In genomic region chr11:102419181-102419580, GRCh38 we compare ENCODE assay signal across 15 cellular contexts.
"Had no signal": no experiment of that assay in that cellular context is flagged by ENCODE, and none has a peak within 500 bp of the region (broad histone marks: within the 10 kb centered on the region; RNA-seq: fewer than 3 reads in every experiment).

No MANE protein-coding gene starts in this region.

- H3K4me3 Mint-ChIP-seq: activated B cell treated with CpG ODN at 0.5 μM for 24 hours; activated naive CD8-positive, alpha-beta T cell treated with anti-CD3 and anti-CD28 coated beads, Interleukin-2, amount 10 ng/mL, durations not matched to agents 7 days and 5 days; T-helper 1 cell treated with Interleukin-12 subunit alpha and Interleukin-12 subunit beta and Interleukin-4 antibody, amounts not matched to agents 30 μg/mL and 1 μg/mL, for 36 hours had no signal

- H3K27ac Mint-ChIP-seq: activated B cell treated with CpG ODN at 0.5 μM for 24 hours; activated naive CD8-positive, alpha-beta T cell treated with anti-CD3 and anti-CD28 coated beads, Interleukin-2, amount 10 ng/mL, durations not matched to agents 7 days and 5 days; activated T-helper 2 cell treated with anti-CD3 and anti-CD28 coated beads, Interferon-gamma antibody, Interleukin-2, Interleukin-4, amounts not matched to agents 10 μg/mL and 5 μg/mL and 100 μg/mL, durations not matched to agents 14 hours and 24 hours and 36 hours; T-helper 1 cell treated with Interleukin-12 subunit alpha and Interleukin-12 subunit beta and Interleukin-4 antibody, amounts not matched to agents 30 μg/mL and 1 μg/mL, for 36 hours had no signal

- H3K27ac ChIP-seq: ascending aorta, right atrium auricular region had no signal

- H3K4me2 ChIP-seq: SK-N-SH had no signal

- DNase-seq: activated B cell treated with CpG ODN at 0.5 μM for 24 hours; activated CD4-positive, alpha-beta T cell treated with anti-CD3 and anti-CD28 coated beads, Interleukin-2, amount 50 U/mL, for 1 hour; activated naive CD8-positive, alpha-beta T cell treated with anti-CD3 and anti-CD28 coated beads, Interleukin-2, amount 10 ng/mL, durations not matched to agents 7 days and 5 days; cortex of kidney; effector memory CD4-positive, alpha-beta T cell; hippocampal formation; kidney glomerular epithelial cell; posterior cingulate gyrus; SK-N-SH; small intestine had no signal

- H3K36me3 ChIP-seq: ascending aorta, right atrium auricular region had no signal

- H3K9ac ChIP-seq: SK-N-SH had no signal

- H3K27me3 ChIP-seq: ascending aorta, right atrium auricular region, tibial nerve had no signal

- H3K27me3 Mint-ChIP-seq: activated B cell treated with CpG ODN at 0.5 μM for 24 hours; activated naive CD8-positive, alpha-beta T cell treated with anti-CD3 and anti-CD28 coated beads, Interleukin-2, amount 10 ng/mL, durations not matched to agents 7 days and 5 days had no signal

- H3K4me1 ChIP-seq: ascending aorta, right atrium auricular region had no signal

- H3K4me3 ChIP-seq: ascending aorta, right atrium auricular region, tibial nerve had no signal
